In genomic region chr10:11773777-11774441, GRCh38 we compare ENCODE assay signal across 1 cellular context.
TF ChIP-seq lines count a peak whose summit lies in the region.

No MANE protein-coding gene starts in this region.

TF ChIP-seq in HEK293, 187 proteins besides CTCF, POLR2A, EP300 and RAD21 (continued from another document):
- TF ChIP-seq, protein P1, sequence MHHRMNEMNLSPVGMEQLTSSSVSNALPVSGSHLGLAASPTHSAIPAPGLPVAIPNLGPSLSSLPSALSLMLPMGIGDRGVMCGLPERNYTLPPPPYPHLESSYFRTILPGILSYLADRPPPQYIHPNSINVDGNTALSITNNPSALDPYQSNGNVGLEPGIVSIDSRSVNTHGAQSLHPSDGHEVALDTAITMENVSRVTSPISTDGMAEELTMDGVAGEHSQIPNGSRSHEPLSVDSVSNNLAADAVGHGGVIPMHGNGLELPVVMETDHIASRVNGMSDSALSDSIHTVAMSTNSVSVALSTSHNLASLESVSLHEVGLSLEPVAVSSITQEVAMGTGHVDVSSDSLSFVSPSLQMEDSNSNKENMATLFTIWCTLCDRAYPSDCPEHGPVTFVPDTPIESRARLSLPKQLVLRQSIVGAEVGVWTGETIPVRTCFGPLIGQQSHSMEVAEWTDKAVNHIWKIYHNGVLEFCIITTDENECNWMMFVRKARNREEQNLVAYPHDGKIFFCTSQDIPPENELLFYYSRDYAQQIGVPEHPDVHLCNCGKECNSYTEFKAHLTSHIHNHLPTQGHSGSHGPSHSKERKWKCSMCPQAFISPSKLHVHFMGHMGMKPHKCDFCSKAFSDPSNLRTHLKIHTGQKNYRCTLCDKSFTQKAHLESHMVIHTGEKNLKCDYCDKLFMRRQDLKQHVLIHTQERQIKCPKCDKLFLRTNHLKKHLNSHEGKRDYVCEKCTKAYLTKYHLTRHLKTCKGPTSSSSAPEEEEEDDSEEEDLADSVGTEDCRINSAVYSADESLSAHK (tag by site-specific recombination; IDR thresholded peaks at IDR 0.05), result peak; percentile 97
- TF ChIP-seq ZNF76 (tag by site-specific recombination; IDR thresholded peaks at IDR 0.05; ENCODE audit: borderline replicate concordance, low read depth) (peak; percentile 67), ZBTB20 (tag by site-specific recombination; IDR thresholded peaks at IDR 0.05) (peak; percentile 73), GLIS1 (tag by site-specific recombination; IDR thresholded peaks at IDR 0.05) (peak; percentile 85), ZNF2 (tag by site-specific recombination; IDR thresholded peaks at IDR 0.05) (peak; percentile 57; the same call in 1 of the 2 replicates), ZNF16 (tag by site-specific recombination; IDR thresholded peaks at IDR 0.05; ENCODE audit: low read depth) (no peak), ZNF677 (tag by site-specific recombination; IDR thresholded peaks at IDR 0.05) (no peak), ZNF544 (tag by site-specific recombination; IDR thresholded peaks at IDR 0.05) (no peak), ZNF488 (tag by site-specific recombination; IDR thresholded peaks at IDR 0.05) (peak; percentile 92), ZNF658 (tag by site-specific recombination; IDR thresholded peaks at IDR 0.05) (no peak), ZNF707 (tag by site-specific recombination; IDR thresholded peaks at IDR 0.05) (no peak), ZNF501 (tag by site-specific recombination; IDR thresholded peaks at IDR 0.05) (peak; percentile 64; the same call in 1 of the 2 replicates), HOXC10 (CRISPR knock-in tag; IDR thresholded peaks at IDR 0.05) (no peak), ZFP37 (tag by site-specific recombination; IDR thresholded peaks at IDR 0.05) (no peak), PRDM6 (tag by site-specific recombination; IDR thresholded peaks at IDR 0.05) (peak; percentile 97), WT1 (tag by site-specific recombination; IDR thresholded peaks at IDR 0.05) (peak; percentile 97), KLF9 (tag by site-specific recombination; IDR thresholded peaks at IDR 0.05; ENCODE audit: low read depth) (no peak), ZSCAN23 (tag by site-specific recombination; IDR thresholded peaks at IDR 0.05) (peak; percentile 67; the same call in 1 of the 2 replicates), ZNF843 (tag by site-specific recombination; IDR thresholded peaks at IDR 0.05) (peak; percentile 99), GLIS2 (tag by site-specific recombination; IDR thresholded peaks at IDR 0.05) (no peak), ZNF184 (tag by site-specific recombination; IDR thresholded peaks at IDR 0.05) (0 out of 2 replicates have a peak, but pooled peaks have one; percentile 53), GLI2 (tag by site-specific recombination; IDR thresholded peaks at IDR 0.05; ENCODE audit: borderline replicate concordance, low read depth) (peak; percentile 97), FEZF1 (tag by site-specific recombination; IDR thresholded peaks at IDR 0.05) (peak; percentile 99), ZNF311 (tag by site-specific recombination; IDR thresholded peaks at IDR 0.05; ENCODE audit: borderline replicate concordance) (no peak), ZNF585B (tag by site-specific recombination; IDR thresholded peaks at IDR 0.05) (no peak), IKZF3 (tag by site-specific recombination; IDR thresholded peaks at IDR 0.05) (peak; percentile 96), ZNF24 (tag by site-specific recombination; IDR thresholded peaks at IDR 0.05) (peak; percentile 70; the same call in 1 of the 2 replicates), ZNF571 (tag by site-specific recombination; IDR thresholded peaks at IDR 0.05) (no peak), ELK4 (IDR thresholded peaks at IDR 0.05; ENCODE audit: borderline replicate concordance, low read depth, low read length) (no peak), ZNF23 (tag by site-specific recombination; IDR thresholded peaks at IDR 0.05; ENCODE audit: borderline replicate concordance) (no peak), KLF1 (tag by site-specific recombination; IDR thresholded peaks at IDR 0.05) (peak; percentile 52; the same call in 1 of the 2 replicates), MZF1 (tag by site-specific recombination; IDR thresholded peaks at IDR 0.05; ENCODE audit: borderline replicate concordance) (peak; percentile 99), ZNF664 (tag by site-specific recombination; IDR thresholded peaks at IDR 0.05) (0 out of 2 replicates have a peak, but pooled peaks have one; percentile 19), BCL11A (tag by site-specific recombination; IDR thresholded peaks at IDR 0.05; ENCODE audit: low read depth) (peak; percentile 64; the same call in 1 of the 2 replicates), ZBTB7A (tag by site-specific recombination; IDR thresholded peaks at IDR 0.05; ENCODE audit: low read depth) (no peak), ZNF19 (tag by site-specific recombination; IDR thresholded peaks at IDR 0.05; ENCODE audit: low read depth) (no peak), ZNF211 (tag by site-specific recombination; IDR thresholded peaks at IDR 0.05; ENCODE audit: low read depth) (no peak), ZNF701 (tag by site-specific recombination; IDR thresholded peaks at IDR 0.05) (no peak), PRDM1 (tag by site-specific recombination; IDR thresholded peaks at IDR 0.05) (no peak), ZNF548 (tag by site-specific recombination; IDR thresholded peaks at IDR 0.05) (no peak), KLF16 (tag by site-specific recombination; IDR thresholded peaks at IDR 0.05) (peak; percentile 64), ZFP3 (tag by site-specific recombination; IDR thresholded peaks at IDR 0.05; ENCODE audit: low read depth) (no peak), ZNF18 (tag by site-specific recombination; IDR thresholded peaks at IDR 0.05) (peak; percentile 85), ZEB2 (tag by site-specific recombination; IDR thresholded peaks at IDR 0.05) (peak; percentile 96), ZSCAN4 (tag by site-specific recombination; IDR thresholded peaks at IDR 0.05) (peak; percentile 70), ZNF561 (tag by site-specific recombination; IDR thresholded peaks at IDR 0.05; ENCODE audit: borderline replicate concordance) (peak; percentile 95), ZNF366 (tag by site-specific recombination; conservative IDR thresholded peaks at IDR 0.05) (peak; percentile 85)
- TF ChIP-seq, protein P2, sequence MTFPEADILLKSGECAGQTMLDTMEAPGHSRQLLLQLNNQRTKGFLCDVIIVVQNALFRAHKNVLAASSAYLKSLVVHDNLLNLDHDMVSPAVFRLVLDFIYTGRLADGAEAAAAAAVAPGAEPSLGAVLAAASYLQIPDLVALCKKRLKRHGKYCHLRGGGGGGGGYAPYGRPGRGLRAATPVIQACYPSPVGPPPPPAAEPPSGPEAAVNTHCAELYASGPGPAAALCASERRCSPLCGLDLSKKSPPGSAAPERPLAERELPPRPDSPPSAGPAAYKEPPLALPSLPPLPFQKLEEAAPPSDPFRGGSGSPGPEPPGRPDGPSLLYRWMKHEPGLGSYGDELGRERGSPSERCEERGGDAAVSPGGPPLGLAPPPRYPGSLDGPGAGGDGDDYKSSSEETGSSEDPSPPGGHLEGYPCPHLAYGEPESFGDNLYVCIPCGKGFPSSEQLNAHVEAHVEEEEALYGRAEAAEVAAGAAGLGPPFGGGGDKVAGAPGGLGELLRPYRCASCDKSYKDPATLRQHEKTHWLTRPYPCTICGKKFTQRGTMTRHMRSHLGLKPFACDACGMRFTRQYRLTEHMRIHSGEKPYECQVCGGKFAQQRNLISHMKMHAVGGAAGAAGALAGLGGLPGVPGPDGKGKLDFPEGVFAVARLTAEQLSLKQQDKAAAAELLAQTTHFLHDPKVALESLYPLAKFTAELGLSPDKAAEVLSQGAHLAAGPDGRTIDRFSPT (tag by site-specific recombination; IDR thresholded peaks at IDR 0.05), result no peak; the same call in 1 of the 2 replicates
- TF ChIP-seq, protein P3, sequence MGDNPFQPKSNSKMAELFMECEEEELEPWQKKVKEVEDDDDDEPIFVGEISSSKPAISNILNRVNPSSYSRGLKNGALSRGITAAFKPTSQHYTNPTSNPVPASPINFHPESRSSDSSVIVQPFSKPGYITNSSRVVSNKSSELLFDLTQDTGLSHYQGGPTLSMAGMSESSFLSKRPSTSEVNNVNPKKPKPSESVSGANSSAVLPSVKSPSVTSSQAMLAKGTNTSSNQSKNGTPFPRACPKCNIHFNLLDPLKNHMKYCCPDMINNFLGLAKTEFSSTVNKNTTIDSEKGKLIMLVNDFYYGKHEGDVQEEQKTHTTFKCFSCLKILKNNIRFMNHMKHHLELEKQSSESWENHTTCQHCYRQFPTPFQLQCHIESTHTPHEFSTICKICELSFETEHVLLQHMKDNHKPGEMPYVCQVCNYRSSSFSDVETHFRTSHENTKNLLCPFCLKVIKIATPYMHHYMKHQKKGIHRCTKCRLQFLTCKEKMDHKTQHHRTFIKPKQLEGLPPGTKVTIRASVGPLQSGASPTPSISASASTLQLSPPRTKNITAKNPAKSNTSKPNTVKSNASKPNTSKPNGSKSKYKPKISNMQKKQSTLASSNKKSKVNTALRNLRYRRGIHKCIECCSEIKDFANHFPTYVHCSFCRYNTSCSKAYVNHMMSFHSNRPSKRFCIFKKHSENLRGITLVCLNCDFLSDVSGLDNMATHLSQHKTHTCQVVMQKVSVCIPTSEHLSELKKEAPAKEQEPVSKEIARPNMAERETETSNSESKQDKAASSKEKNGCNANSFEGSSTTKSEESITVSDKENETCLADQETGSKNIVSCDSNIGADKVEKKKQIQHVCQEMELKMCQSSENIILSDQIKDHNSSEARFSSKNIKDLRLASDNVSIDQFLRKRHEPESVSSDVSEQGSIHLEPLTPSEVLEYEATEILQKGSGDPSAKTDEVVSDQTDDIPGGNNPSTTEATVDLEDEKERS (tag by site-specific recombination; IDR thresholded peaks at IDR 0.05), result no peak
- TF ChIP-seq, protein P4, sequence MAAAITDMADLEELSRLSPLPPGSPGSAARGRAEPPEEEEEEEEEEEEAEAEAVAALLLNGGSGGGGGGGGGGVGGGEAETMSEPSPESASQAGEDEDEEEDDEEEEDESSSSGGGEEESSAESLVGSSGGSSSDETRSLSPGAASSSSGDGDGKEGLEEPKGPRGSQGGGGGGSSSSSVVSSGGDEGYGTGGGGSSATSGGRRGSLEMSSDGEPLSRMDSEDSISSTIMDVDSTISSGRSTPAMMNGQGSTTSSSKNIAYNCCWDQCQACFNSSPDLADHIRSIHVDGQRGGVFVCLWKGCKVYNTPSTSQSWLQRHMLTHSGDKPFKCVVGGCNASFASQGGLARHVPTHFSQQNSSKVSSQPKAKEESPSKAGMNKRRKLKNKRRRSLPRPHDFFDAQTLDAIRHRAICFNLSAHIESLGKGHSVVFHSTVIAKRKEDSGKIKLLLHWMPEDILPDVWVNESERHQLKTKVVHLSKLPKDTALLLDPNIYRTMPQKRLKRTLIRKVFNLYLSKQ (tag by site-specific recombination; IDR thresholded peaks at IDR 0.05; ENCODE audit: borderline replicate concordance), result peak; percentile 21; the same call in 1 of the 2 replicates
- TF ChIP-seq, protein P5, sequence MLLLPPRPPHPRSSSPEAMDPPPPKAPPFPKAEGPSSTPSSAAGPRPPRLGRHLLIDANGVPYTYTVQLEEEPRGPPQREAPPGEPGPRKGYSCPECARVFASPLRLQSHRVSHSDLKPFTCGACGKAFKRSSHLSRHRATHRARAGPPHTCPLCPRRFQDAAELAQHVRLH (tag by site-specific recombination; IDR thresholded peaks at IDR 0.05), result peak; percentile 91
